30 cellular contexts compared by ENCODE assay signal in genomic region chr14:81096656-81097055, GRCh38.
"Had no signal": no experiment of that assay in that cellular context is flagged by ENCODE, and none has a peak within 500 bp of the region (broad histone marks: within the 10 kb centered on the region; RNA-seq: fewer than 3 reads in every experiment).

No MANE protein-coding gene starts in this region.

- H3K4me3 ChIP-seq: neural progenitor cell, ovary, psoas muscle, skin epidermis, smooth muscle cell, spleen, suprapubic skin, testis, tibial artery, transverse colon, upper lobe of right lung, uterus had no signal

- H3K79me2 ChIP-seq: parathyroid adenoma had no signal

- H3K9ac ChIP-seq: neural progenitor cell, parathyroid adenoma had no signal

- H3K27me3 ChIP-seq: neural progenitor cell, neutrophil, ovary, spleen, suprapubic skin, testis, tibial artery, transverse colon, upper lobe of right lung, uterus had no signal

- H3K4me2 ChIP-seq: neural progenitor cell, smooth muscle cell had no signal

- H3K27ac ChIP-seq: neural progenitor cell, neutrophil, ovary, parathyroid adenoma, psoas muscle, skin epidermis, spleen, suprapubic skin, testis, tibial artery, transverse colon, upper lobe of right lung, uterus had no signal

- H3K4me1 ChIP-seq: parathyroid adenoma, psoas muscle, spleen, suprapubic skin, testis, tibial artery, transverse colon, upper lobe of right lung, uterus had no signal

- DNase-seq: naive thymus-derived CD4-positive, alpha-beta T cell; natural killer cell; nucleus accumbens; ovary; posterior cingulate gyrus; psoas muscle; right cardiac atrium; spleen; stimulated activated CD4-positive, alpha-beta T cell treated with anti-CD3 and anti-CD28 coated beads, Interleukin-12 subunit alpha, Interleukin-12 subunit beta, amount 100 ng/mL, for 4 hours; stimulated activated CD4-positive, alpha-beta T cell treated with anti-CD3 and anti-CD28 coated beads, Interleukin-1b, Interleukin-23, amount 100 ng/mL, for 48 hours; stimulated activated CD4-positive, alpha-beta T cell treated with anti-CD3 and anti-CD28 coated beads, Interleukin-4, amount 100 ng/mL, for 1 hour; stimulated activated CD4-positive, alpha-beta T cell treated with anti-CD3 and anti-CD28 coated beads, Interleukin-4, amount 100 ng/mL, for 4 hours; stimulated activated CD8-positive, alpha-beta memory T cell treated with anti-CD3 and anti-CD28 coated beads, Interleukin-4, amount 100 ng/mL, for 48 hours; stimulated activated naive CD4-positive, alpha-beta T cell; stimulated activated naive CD8-positive, alpha-beta T cell treated with anti-CD3 and anti-CD28 coated beads, Interleukin-15, amount 100 ng/mL, for 72 hours; stimulated activated naive CD8-positive, alpha-beta T cell treated with anti-CD3 and anti-CD28 coated beads, Interleukin-15, Interleukin-2, amounts not matched to agents 100 U/mL and 50 U/mL, for 24 hours; substantia nigra; testis; tibial artery; transverse colon; upper lobe of right lung; uterus had no signal

- H2AFZ ChIP-seq: neural progenitor cell, parathyroid adenoma had no signal

- H3K36me3 ChIP-seq: neural progenitor cell, neutrophil, ovary, spleen, suprapubic skin, tibial artery, transverse colon, upper lobe of right lung, uterus had no signal

- H3K9me3 ChIP-seq: neutrophil, ovary, psoas muscle, spleen, suprapubic skin, testis, tibial artery, transverse colon, upper lobe of right lung, uterus had no signal

- ATAC-seq: naive thymus-derived CD4-positive, alpha-beta T cell; natural killer cell; psoas muscle; right cardiac atrium; sciatic nerve; stimulated activated memory B cell treated with anti-CD40 and anti-IgM and Interleukin-4, amounts not matched to agents 10 μg/mL and 1 μg/mL and 100 μg/mL, for 72 hours; stimulated activated naive CD8-positive, alpha-beta T cell treated with anti-CD3 and anti-CD28 coated beads, Interleukin-15, amount 100 ng/mL, for 72 hours; stimulated activated naive CD8-positive, alpha-beta T cell treated with anti-CD3 and anti-CD28 coated beads, Interleukin-15, Interleukin-2, amounts not matched to agents 100 U/mL and 50 U/mL, for 24 hours; upper lobe of right lung had no signal
